In genomic region chr1:179883739-179884138, GRCh38 we compare ENCODE assay signal across 8 cellular contexts. TPM values are rescaled to one million over a fixed set of nuclear protein-coding genes. Genes with fewer than 3 reads are reported as not detected.
A peak's percentile ranks its signal among the peaks of the same experiment; 100 is the strongest.
DNase-seq lines count a peak whose midpoint lies in the region; ATAC-seq, FAIRE-seq and TF ChIP-seq lines count a peak whose summit lies in the region.

No MANE protein-coding gene starts in this region.

- H3K4me1 Mint-ChIP-seq in activated CD4-positive, alpha-beta T cell treated with anti-CD3 and anti-CD28 coated beads, Interleukin-2, amount 10 ng/mL, durations not matched to agents 7 days and 5 days: peaks cover 56% of the 10 kb centered on the region

- no peak for TF ChIP-seq POLR2A in GM12891 (IDR thresholded peaks at IDR 0.05; ENCODE audit: low read depth, low read length)

- no peaks in the 10 kb centered on the region for H3K36me3 ChIP-seq in parathyroid adenoma (ENCODE audit: control insufficient read depth, insufficient read depth, low read length)

- no peaks in the 10 kb centered on the region for H3K27me3 Mint-ChIP-seq in activated CD4-positive, alpha-beta T cell treated with anti-CD3 and anti-CD28 coated beads, Interleukin-2, amount 10 ng/mL, durations not matched to agents 7 days and 5 days

- peak overlapping the region; percentile 87 for H3K4me3 Mint-ChIP-seq in activated CD4-positive, alpha-beta T cell treated with anti-CD3 and anti-CD28 coated beads, Interleukin-2, amount 10 ng/mL, durations not matched to agents 7 days and 5 days

- CTCF ChIA-PET in activated CD4-positive, alpha-beta T cell treated with anti-CD3 and anti-CD28 coated beads, Interleukin-2, amount 10 ng/mL, durations not matched to agents 7 days and 5 days (lab: Charles Lee): interaction anchor here (1.2 to 2.3 kb wide), 3 partner anchors 8 to 24 kb away, joined by 3 to 6 read pairs (median 4); no protein-coding TSS in a partner anchor

- H3K9me3 ChIP-seq in parathyroid adenoma (ENCODE audit: control insufficient read depth, low read length): no peaks in the 10 kb centered on the region

- H3K4me2 ChIP-seq in parathyroid adenoma (ENCODE audit: low read length): peak overlapping the region; percentile 88

- peak overlapping the region; percentile 99 for H3K27ac Mint-ChIP-seq in activated CD4-positive, alpha-beta T cell treated with anti-CD3 and anti-CD28 coated beads, Interleukin-2, amount 10 ng/mL, durations not matched to agents 7 days and 5 days

- H3K4me3 ChIP-seq in epithelial cell of esophagus (ENCODE audit: low read length) (peak overlapping the region; percentile 81), parathyroid adenoma (ENCODE audit: low read depth, low read length) (peak overlapping the region; percentile 97)

- peak overlapping the region; percentile 24 for H3K27ac ChIP-seq in parathyroid adenoma

- POLR2A ChIA-PET in activated CD4-positive, alpha-beta T cell treated with anti-CD3 and anti-CD28 coated beads, Interleukin-2, amount 10 ng/mL, durations not matched to agents 7 days and 5 days (lab: Charles Lee): no interaction called here

- peaks cover 16% of the 10 kb centered on the region for H3K79me2 ChIP-seq in parathyroid adenoma

- no peaks in the 10 kb centered on the region for H3K27me3 ChIP-seq in parathyroid adenoma (ENCODE audit: control insufficient read depth, insufficient read depth, low read length)

- no peak overlapping the region for H3K9ac ChIP-seq in parathyroid adenoma

- H3K9me3 Mint-ChIP-seq in activated CD4-positive, alpha-beta T cell treated with anti-CD3 and anti-CD28 coated beads, Interleukin-2, amount 10 ng/mL, durations not matched to agents 7 days and 5 days: no peaks in the 10 kb centered on the region

- H3K4me1 ChIP-seq in parathyroid adenoma: peaks cover 7% of the 10 kb centered on the region

- H3K36me3 Mint-ChIP-seq in activated CD4-positive, alpha-beta T cell treated with anti-CD3 and anti-CD28 coated beads, Interleukin-2, amount 10 ng/mL, durations not matched to agents 7 days and 5 days (ENCODE audit: low read depth): peaks cover 23% of the 10 kb centered on the region

- DNase-seq in GM12891 (ENCODE audit: insufficient read length, low spot score) (no peak), epithelial cell of esophagus (ENCODE audit: low read depth) (peak; percentile 97), DMS 273 (lab: John Stamatoyannopoulos, UW; ENCODE audit: unreplicated experiment) (no peak), NCI-H187 (lab: John Stamatoyannopoulos, UW) (no peak), NCI-H146 treated with DMSO at 0.1 percent for 48 hours (lab: John Stamatoyannopoulos, UW; ENCODE audit: unreplicated experiment) (no peak)
- peak; percentile 73 for DNase-seq in activated CD4-positive, alpha-beta T cell treated with anti-CD3 and anti-CD28 coated beads, Interleukin-2, amount 10 ng/mL, durations not matched to agents 7 days and 5 days

- no peak overlapping the region for H2AFZ ChIP-seq in parathyroid adenoma

- no peak for TF ChIP-seq CTCF in epithelial cell of esophagus (IDR thresholded peaks at IDR 0.05; ENCODE audit: insufficient read depth, low read depth, low read length, missing control alignments)
- TF ChIP-seq CTCF in parathyroid adenoma (IDR thresholded peaks at IDR 0.05): no peak

- peak; percentile 86 for FAIRE-seq in GM12891 (lab: Jason Lieb, UNC)

- ATAC-seq in HG03558 (IDR thresholded peaks at IDR 0.05; ENCODE audit: extremely low read depth, unreplicated experiment): peak; percentile 20

TF ChIP-seq in GM12891, 5 proteins besides CTCF, POLR2A, EP300 and RAD21:
- TF ChIP-seq SPI1 (IDR thresholded peaks at IDR 0.05; ENCODE audit: low read depth, low read length) (no peak), TAF1 (IDR thresholded peaks at IDR 0.05; ENCODE audit: low read depth, low read length) (peak; percentile 28; the same call in 1 of the 2 replicates), POU2F2 (IDR thresholded peaks at IDR 0.05; ENCODE audit: low read depth, low read length) (no peak; the same call in 1 of the 2 replicates), POLR2AphosphoS5 (IDR thresholded peaks at IDR 0.05; ENCODE audit: low read depth, low read length) (no peak), PAX5 (IDR thresholded peaks at IDR 0.05; ENCODE audit: insufficient read depth, low read length, severe bottlenecking) (peak; percentile 34)

RNA-seq across cellular contexts. Expression of gene TOR1AIP1, which starts 1.7 kb away (rescaled TPM):
- polyA plus RNA-seq in GM12891 (2012; ENCODE audit: low read depth, missing spikeins): 13.2 TPM
- total RNA-seq in activated CD4-positive, alpha-beta T cell treated with anti-CD3 and anti-CD28 coated beads, Interleukin-2, amount 10 ng/mL, durations not matched to agents 7 days and 5 days: 10 to 100 TPM; 70.2 to 91.1 TPM

RNA-seq across cellular contexts. Expression of gene TOR1AIP2, which starts 6.1 kb away (rescaled TPM):
- polyA plus RNA-seq in GM12891 (2012; ENCODE audit: low read depth, missing spikeins): 6.4 TPM
- 10 to 100 TPM; 49.2 to 49.3 TPM for total RNA-seq in activated CD4-positive, alpha-beta T cell treated with anti-CD3 and anti-CD28 coated beads, Interleukin-2, amount 10 ng/mL, durations not matched to agents 7 days and 5 days

Comparison
In these comparisons a context has a peak if more than half of its experiments do, and no peak if none do; other contexts are left out.
1. DNase-seq: peak in activated CD4-positive, alpha-beta T cell treated with anti-CD3 and anti-CD28 coated beads, Interleukin-2, amount 10 ng/mL, durations not matched to agents 7 days and 5 days (single experiment) and epithelial cell of esophagus (single experiment); none in GM12891 (single experiment), DMS 273 (single experiment), NCI-H187 (0 of 2) and NCI-H146 treated with DMSO at 0.1 percent for 48 hours (single experiment).